Comparison of ENCODE assay signal across 1 cellular context in the genomic region with DNA sequence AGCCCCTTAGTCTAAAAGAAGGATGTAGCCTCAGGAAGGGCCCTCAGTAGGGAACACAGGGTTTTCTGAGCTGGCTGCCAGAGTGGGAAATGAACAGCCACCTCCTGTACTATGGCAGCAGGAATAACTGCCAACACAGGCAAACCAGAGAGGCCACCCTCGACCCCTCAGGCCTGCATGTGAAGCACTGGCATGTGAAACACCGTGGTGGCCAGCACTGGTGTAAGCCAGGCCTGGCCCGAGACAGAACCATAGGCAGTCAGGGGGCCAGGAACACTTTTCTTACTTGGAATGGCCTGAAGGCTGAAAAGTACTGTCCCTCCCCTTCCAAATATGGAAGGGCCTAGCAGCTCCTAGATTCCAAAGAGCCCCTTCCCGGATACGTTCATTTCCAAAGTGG.
TF ChIP-seq lines count a peak whose summit lies in the region.

No MANE protein-coding gene starts in this region.

TF ChIP-seq in HepG2, 621 proteins besides CTCF, POLR2A, EP300 and RAD21 (continued from another document):
- TF ChIP-seq, protein P1, sequence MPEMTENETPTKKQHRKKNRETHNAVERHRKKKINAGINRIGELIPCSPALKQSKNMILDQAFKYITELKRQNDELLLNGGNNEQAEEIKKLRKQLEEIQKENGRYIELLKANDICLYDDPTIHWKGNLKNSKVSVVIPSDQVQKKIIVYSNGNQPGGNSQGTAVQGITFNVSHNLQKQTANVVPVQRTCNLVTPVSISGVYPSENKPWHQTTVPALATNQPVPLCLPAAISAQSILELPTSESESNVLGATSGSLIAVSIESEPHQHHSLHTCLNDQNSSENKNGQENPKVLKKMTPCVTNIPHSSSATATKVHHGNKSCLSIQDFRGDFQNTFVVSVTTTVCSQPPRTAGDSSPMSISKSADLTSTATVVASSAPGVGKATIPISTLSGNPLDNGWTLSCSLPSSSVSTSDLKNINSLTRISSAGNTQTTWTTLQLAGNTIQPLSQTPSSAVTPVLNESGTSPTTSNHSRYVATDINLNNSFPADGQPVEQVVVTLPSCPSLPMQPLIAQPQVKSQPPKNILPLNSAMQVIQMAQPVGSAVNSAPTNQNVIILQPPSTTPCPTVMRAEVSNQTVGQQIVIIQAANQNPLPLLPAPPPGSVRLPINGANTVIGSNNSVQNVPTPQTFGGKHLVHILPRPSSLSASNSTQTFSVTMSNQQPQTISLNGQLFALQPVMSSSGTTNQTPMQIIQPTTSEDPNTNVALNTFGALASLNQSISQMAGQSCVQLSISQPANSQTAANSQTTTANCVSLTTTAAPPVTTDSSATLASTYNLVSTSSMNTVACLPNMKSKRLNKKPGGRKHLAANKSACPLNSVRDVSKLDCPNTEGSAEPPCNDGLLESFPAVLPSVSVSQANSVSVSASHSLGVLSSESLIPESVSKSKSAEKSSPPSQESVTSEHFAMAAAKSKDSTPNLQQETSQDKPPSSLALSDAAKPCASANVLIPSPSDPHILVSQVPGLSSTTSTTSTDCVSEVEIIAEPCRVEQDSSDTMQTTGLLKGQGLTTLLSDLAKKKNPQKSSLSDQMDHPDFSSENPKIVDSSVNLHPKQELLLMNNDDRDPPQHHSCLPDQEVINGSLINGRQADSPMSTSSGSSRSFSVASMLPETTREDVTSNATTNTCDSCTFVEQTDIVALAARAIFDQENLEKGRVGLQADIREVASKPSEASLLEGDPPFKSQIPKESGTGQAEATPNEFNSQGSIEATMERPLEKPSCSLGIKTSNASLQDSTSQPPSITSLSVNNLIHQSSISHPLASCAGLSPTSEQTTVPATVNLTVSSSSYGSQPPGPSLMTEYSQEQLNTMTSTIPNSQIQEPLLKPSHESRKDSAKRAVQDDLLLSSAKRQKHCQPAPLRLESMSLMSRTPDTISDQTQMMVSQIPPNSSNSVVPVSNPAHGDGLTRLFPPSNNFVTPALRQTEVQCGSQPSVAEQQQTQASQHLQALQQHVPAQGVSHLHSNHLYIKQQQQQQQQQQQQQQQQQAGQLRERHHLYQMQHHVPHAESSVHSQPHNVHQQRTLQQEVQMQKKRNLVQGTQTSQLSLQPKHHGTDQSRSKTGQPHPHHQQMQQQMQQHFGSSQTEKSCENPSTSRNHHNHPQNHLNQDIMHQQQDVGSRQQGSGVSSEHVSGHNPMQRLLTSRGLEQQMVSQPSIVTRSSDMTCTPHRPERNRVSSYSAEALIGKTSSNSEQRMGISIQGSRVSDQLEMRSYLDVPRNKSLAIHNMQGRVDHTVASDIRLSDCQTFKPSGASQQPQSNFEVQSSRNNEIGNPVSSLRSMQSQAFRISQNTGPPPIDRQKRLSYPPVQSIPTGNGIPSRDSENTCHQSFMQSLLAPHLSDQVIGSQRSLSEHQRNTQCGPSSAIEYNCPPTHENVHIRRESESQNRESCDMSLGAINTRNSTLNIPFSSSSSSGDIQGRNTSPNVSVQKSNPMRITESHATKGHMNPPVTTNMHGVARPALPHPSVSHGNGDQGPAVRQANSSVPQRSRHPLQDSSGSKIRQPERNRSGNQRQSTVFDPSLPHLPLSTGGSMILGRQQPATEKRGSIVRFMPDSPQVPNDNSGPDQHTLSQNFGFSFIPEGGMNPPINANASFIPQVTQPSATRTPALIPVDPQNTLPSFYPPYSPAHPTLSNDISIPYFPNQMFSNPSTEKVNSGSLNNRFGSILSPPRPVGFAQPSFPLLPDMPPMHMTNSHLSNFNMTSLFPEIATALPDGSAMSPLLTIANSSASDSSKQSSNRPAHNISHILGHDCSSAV (CRISPR knock-in tag; IDR thresholded peaks at IDR 0.05; ENCODE audit: borderline replicate concordance): no peak
- TF ChIP-seq, protein P2, sequence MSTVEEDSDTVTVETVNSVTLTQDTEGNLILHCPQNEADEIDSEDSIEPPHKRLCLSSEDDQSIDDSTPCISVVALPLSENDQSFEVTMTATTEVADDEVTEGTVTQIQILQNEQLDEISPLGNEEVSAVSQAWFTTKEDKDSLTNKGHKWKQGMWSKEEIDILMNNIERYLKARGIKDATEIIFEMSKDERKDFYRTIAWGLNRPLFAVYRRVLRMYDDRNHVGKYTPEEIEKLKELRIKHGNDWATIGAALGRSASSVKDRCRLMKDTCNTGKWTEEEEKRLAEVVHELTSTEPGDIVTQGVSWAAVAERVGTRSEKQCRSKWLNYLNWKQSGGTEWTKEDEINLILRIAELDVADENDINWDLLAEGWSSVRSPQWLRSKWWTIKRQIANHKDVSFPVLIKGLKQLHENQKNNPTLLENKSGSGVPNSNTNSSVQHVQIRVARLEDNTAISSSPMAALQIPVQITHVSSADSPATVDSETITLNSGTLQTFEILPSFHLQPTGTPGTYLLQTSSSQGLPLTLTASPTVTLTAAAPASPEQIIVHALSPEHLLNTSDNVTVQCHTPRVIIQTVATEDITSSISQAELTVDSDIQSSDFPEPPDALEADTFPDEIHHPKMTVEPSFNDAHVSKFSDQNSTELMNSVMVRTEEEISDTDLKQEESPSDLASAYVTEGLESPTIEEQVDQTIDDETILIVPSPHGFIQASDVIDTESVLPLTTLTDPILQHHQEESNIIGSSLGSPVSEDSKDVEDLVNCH (CRISPR knock-in tag; IDR thresholded peaks at IDR 0.05): no peak
TF ChIP-seq in HepG2: peak in this region for 0.
